18 cellular contexts compared by ENCODE assay signal in genomic region chr22:35617137-35617755, GRCh38. TPM values are rescaled to one million over a fixed set of nuclear protein-coding genes. Genes with fewer than 3 reads are reported as not detected.
"Had no signal": no experiment of that assay in that cellular context is flagged by ENCODE, and none has a peak within 500 bp of the region (broad histone marks: within the 10 kb centered on the region; RNA-seq: fewer than 3 reads in every experiment).

MB (minus strand) TSS chr22:35617329; CDS start chr22:35617257, 72 bp downstream.

- H3K9me3 Mint-ChIP-seq: central memory CD8-positive, alpha-beta T cell; immature natural killer cell; natural killer cell treated with Interleukin-12 subunit alpha and Interleukin-12 subunit beta and Interleukin-15 and Interleukin-18, amount 100 ng/mL, for 72 hours; stimulated activated naive CD8-positive, alpha-beta T cell treated with anti-CD3 and anti-CD28 coated beads, Interleukin-15, Interleukin-2, amounts not matched to agents 100 ng/mL and 50 ng/mL, for 24 hours had no signal

- H3K36me3 Mint-ChIP-seq: immature natural killer cell; natural killer cell treated with Interleukin-12 subunit alpha and Interleukin-12 subunit beta and Interleukin-15 and Interleukin-18, amount 100 ng/mL, for 72 hours had no signal

- H3K27ac ChIP-seq: epithelial cell of prostate, gastroesophageal sphincter, prostate gland, sigmoid colon, upper lobe of right lung had no signal

- ATAC-seq: gastroesophageal sphincter; left colon; natural killer cell treated with Interleukin-12 subunit alpha and Interleukin-12 subunit beta and Interleukin-15 and Interleukin-18, amount 100 ng/mL, for 72 hours; upper lobe of right lung had no signal

- H3K27me3 ChIP-seq: gastroesophageal sphincter, sigmoid colon, upper lobe of right lung had no signal

- H3K4me3 Mint-ChIP-seq: central memory CD8-positive, alpha-beta T cell; natural killer cell treated with Interleukin-12 subunit alpha and Interleukin-12 subunit beta and Interleukin-15 and Interleukin-18, amount 100 ng/mL, for 72 hours; stimulated activated naive CD8-positive, alpha-beta T cell treated with anti-CD3 and anti-CD28 coated beads, Interleukin-15, Interleukin-2, amounts not matched to agents 100 ng/mL and 50 ng/mL, for 24 hours had no signal

- H3K4me1 Mint-ChIP-seq: central memory CD8-positive, alpha-beta T cell had no signal

- H3K4me3 ChIP-seq: gastroesophageal sphincter, prostate gland, sigmoid colon, upper lobe of right lung had no signal

- H3K36me3 ChIP-seq: gastroesophageal sphincter, prostate gland, sigmoid colon, upper lobe of right lung had no signal

- H3K27ac Mint-ChIP-seq: immature natural killer cell; natural killer cell treated with Interleukin-12 subunit alpha and Interleukin-12 subunit beta and Interleukin-15 and Interleukin-18, amount 100 ng/mL, for 72 hours; stimulated activated naive CD8-positive, alpha-beta T cell treated with anti-CD3 and anti-CD28 coated beads, Interleukin-15, Interleukin-2, amounts not matched to agents 100 ng/mL and 50 ng/mL, for 24 hours had no signal

- DNase-seq: activated CD4-positive, alpha-beta T cell treated with anti-CD3 and anti-CD28 coated beads for 1 hour; activated CD4-positive, alpha-beta T cell treated with anti-CD3 and anti-CD28 coated beads, Interleukin-2, amount 50 U/mL, for 48 hours; activated naive CD4-positive, alpha-beta T cell; cortex of kidney; effector CD8-positive, alpha-beta T cell; immature natural killer cell; left colon; sigmoid colon; stimulated activated CD4-positive, alpha-beta T cell treated with anti-CD3 and anti-CD28 coated beads, Interleukin-4, amount 100 ng/mL, for 1 hour; stimulated activated CD8-positive, alpha-beta memory T cell treated with anti-CD3 and anti-CD28 coated beads, Interleukin-4, amount 100 ng/mL, for 48 hours; upper lobe of right lung had no signal

- H3K27me3 Mint-ChIP-seq: central memory CD8-positive, alpha-beta T cell; natural killer cell treated with Interleukin-12 subunit alpha and Interleukin-12 subunit beta and Interleukin-15 and Interleukin-18, amount 100 ng/mL, for 72 hours had no signal

- H3K4me1 ChIP-seq: upper lobe of right lung had no signal

- H3K9me3 ChIP-seq: gastroesophageal sphincter, prostate gland, sigmoid colon, upper lobe of right lung had no signal

RNA-seq across cellular contexts. Expression of gene MB, which starts in this region (rescaled TPM):
- total RNA-seq: natural killer cell treated with Interleukin-12 subunit alpha and Interleukin-12 subunit beta and Interleukin-15 and Interleukin-18, amount 100 ng/mL, for 72 hours; temporal lobe had no signal
